Comparison of ENCODE assay signal across 6 cellular contexts in genomic region chr19:42280761-42281174, GRCh38. TPM values are rescaled to one million over a fixed set of nuclear protein-coding genes. Genes with fewer than 3 reads are reported as not detected.
DNase-seq lines count a peak whose midpoint lies in the region; TF ChIP-seq lines count a peak whose summit lies in the region.

No MANE protein-coding gene starts in this region.

- H3K27ac Mint-ChIP-seq in activated T-cell treated with anti-CD3 and anti-CD28 coated beads, Interleukin-2, amount 50 U/mL, for 24 hours: peak overlapping the region; percentile 82

- H3K36me3 Mint-ChIP-seq in activated T-cell treated with anti-CD3 and anti-CD28 coated beads, Interleukin-2, amount 50 U/mL, for 24 hours (ENCODE audit: low read depth): peaks cover 22% of the 10 kb centered on the region

- peak overlapping the region; percentile 74 for H3K4me3 Mint-ChIP-seq in activated T-cell treated with anti-CD3 and anti-CD28 coated beads, Interleukin-2, amount 50 U/mL, for 24 hours

- peak overlapping the region; percentile 85 for H3K4me3 ChIP-seq in effector memory CD4-positive, alpha-beta T cell (ENCODE audit: insufficient read depth, low read depth, low read length, poor library complexity, severe bottlenecking)
- H3K4me3 ChIP-seq in prostate gland: peak overlapping the region; percentile 51 to 84

- no peaks in the 10 kb centered on the region for H3K27me3 Mint-ChIP-seq in activated T-cell treated with anti-CD3 and anti-CD28 coated beads, Interleukin-2, amount 50 U/mL, for 24 hours

- H3K4me1 ChIP-seq in effector memory CD4-positive, alpha-beta T cell (ENCODE audit: control insufficient read depth, insufficient read depth, low read length, poor library complexity, severe bottlenecking): peaks cover 48% of the 10 kb centered on the region
- peaks cover 40% of the 10 kb centered on the region for H3K4me1 ChIP-seq in prostate gland (replicated peaks)

- TF ChIP-seq POLR2A in prostate gland (IDR thresholded peaks at IDR 0.05): no peak

- peaks cover 47% of the 10 kb centered on the region for H3K4me1 Mint-ChIP-seq in activated T-cell treated with anti-CD3 and anti-CD28 coated beads, Interleukin-2, amount 50 U/mL, for 24 hours (ENCODE audit: low read depth)

- H3K27me3 ChIP-seq in effector memory CD4-positive, alpha-beta T cell (replicated peaks; ENCODE audit: control insufficient read depth, insufficient read depth, low read length, poor library complexity, severe bottlenecking): no peaks in the 10 kb centered on the region
- H3K27me3 ChIP-seq in prostate gland (replicated peaks; ENCODE audit: insufficient read depth): no peaks in the 10 kb centered on the region

- intact Hi-C loops in prostate gland (cut with DNase I): no loop called here

- no peaks in the 10 kb centered on the region for H3K9me3 ChIP-seq in effector memory CD4-positive, alpha-beta T cell (ENCODE audit: control insufficient read depth, low read length)
- no peaks in the 10 kb centered on the region for H3K9me3 ChIP-seq in prostate gland

- no peak for TF ChIP-seq CTCF in prostate gland (IDR thresholded peaks at IDR 0.05)

- no peaks in the 10 kb centered on the region for H3K36me3 ChIP-seq in effector memory CD4-positive, alpha-beta T cell (ENCODE audit: control insufficient read depth, insufficient read depth, low read length)
- no peaks in the 10 kb centered on the region for H3K36me3 ChIP-seq in prostate gland

- DNase-seq in activated T-cell treated with anti-CD3 and anti-CD28 coated beads, Interleukin-2, amount 50 U/mL, for 24 hours: no peak
- DNase-seq in activated T-cell treated with anti-CD3 and anti-CD28 coated beads, Interleukin-2, amount 50 U/mL, for 1 hour: no peak
- DNase-seq in effector memory CD4-positive, alpha-beta T cell: no peak
- DNase-seq in prostate gland (ENCODE audit: low spot score) (no peak), HPDE6-E6E7 (ENCODE audit: extremely low spot score) (no peak), 8988T (no peak)

- WGBS in prostate gland: 1% methylated on average over 25 of the region's 27 CpGs

- H3K27ac ChIP-seq in effector memory CD4-positive, alpha-beta T cell (ENCODE audit: insufficient read depth, low read length, poor library complexity, severe bottlenecking): peak overlapping the region; percentile 75
- H3K27ac ChIP-seq in prostate gland: peak overlapping the region; percentile 91 to 98

- H3K9me3 Mint-ChIP-seq in activated T-cell treated with anti-CD3 and anti-CD28 coated beads, Interleukin-2, amount 50 U/mL, for 24 hours: no peaks in the 10 kb centered on the region

RNA-seq across cellular contexts. Expression of gene CIC, which starts 11.7 kb away (rescaled TPM):
- 100 to 1,000 TPM in 1 of 2 donors, 10 to 100 TPM in 1; 64.6 to 145 TPM for total RNA-seq in prostate gland

RNA-seq across cellular contexts. Expression of gene PRR19, which starts 21.2 kb away (rescaled TPM):
- 1 to 10 TPM in 1 of 2 donors, under 1 TPM in 1; 0.32 to 8.4 TPM for total RNA-seq in prostate gland

RNA-seq across cellular contexts. Expression of gene PAFAH1B3, which starts 21.7 kb away (rescaled TPM):
- total RNA-seq in prostate gland: 10 to 100 TPM; 36.6 to 48.5 TPM

RNA-seq across cellular contexts. Expression of gene ERF, which starts 25.8 kb away (rescaled TPM):
- 100 to 1,000 TPM in 1 of 2 donors, 10 to 100 TPM in 1; 33.9 to 121 TPM for total RNA-seq in prostate gland

RNA-seq across cellular contexts. Expression of gene TMEM145, which starts 32.3 kb away (rescaled TPM):
- total RNA-seq in prostate gland: under 1 TPM in 1 of 2 donors, not detected in 1; 0.85 TPM
